Comparison of ENCODE assay signal across 1 cellular context in genomic region chr2:182593394-182593707, GRCh38.
TF ChIP-seq lines count a peak whose summit lies in the region.

No MANE protein-coding gene starts in this region.

TF ChIP-seq in HEK293, 187 proteins besides CTCF, POLR2A, EP300 and RAD21 (continued from another document):
- no peak for TF ChIP-seq ZNF133 (tag by site-specific recombination; IDR thresholded peaks at IDR 0.05)
- TF ChIP-seq KLF1 (tag by site-specific recombination; IDR thresholded peaks at IDR 0.05) = no peak
- no peak for TF ChIP-seq ZNF670 (tag by site-specific recombination; IDR thresholded peaks at IDR 0.05; ENCODE audit: low read depth)
- TF ChIP-seq ZNF664 (tag by site-specific recombination; IDR thresholded peaks at IDR 0.05) = no peak
- no peak for TF ChIP-seq ZBTB7A (tag by site-specific recombination; IDR thresholded peaks at IDR 0.05; ENCODE audit: low read depth)
- peak; percentile 21; the same call in 1 of the 2 replicates for TF ChIP-seq PRDM6 (tag by site-specific recombination; IDR thresholded peaks at IDR 0.05)
- no peak for TF ChIP-seq ZNF768 (tag by site-specific recombination; IDR thresholded peaks at IDR 0.05)
- no peak for TF ChIP-seq ZNF654 (tag by site-specific recombination; IDR thresholded peaks at IDR 0.05; ENCODE audit: low read depth)
TF ChIP-seq in HEK293: peak in this region for 3.
